20 cellular contexts compared by ENCODE assay signal in the genomic region with DNA sequence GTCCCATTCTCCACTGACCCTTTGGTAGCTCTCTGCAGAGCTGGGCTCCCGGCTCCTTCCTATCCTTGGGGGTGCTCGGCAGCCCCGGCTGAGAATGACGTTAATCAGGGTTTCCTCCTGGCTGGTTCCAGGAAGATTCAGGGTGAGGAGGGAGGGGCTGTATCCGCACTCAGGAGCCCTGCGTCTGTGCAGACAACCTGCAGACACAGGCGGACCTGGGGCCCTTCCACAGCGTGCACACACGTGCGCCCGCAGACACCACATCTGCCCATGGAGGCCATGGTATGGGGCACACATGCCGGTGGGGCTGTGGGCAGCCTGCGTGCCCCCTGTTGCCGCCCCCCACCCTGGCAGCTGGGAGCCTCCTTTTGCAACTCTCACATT.
A peak's percentile ranks its signal among the peaks of the same experiment; 100 is the strongest.
DNase-seq lines count a peak whose midpoint lies in the region; ATAC-seq, FAIRE-seq and TF ChIP-seq lines count a peak whose summit lies in the region.
"Had no signal": no experiment of that assay in that cellular context is flagged by ENCODE, and none has a peak within 500 bp of the region (broad histone marks: within the 10 kb centered on the region; RNA-seq: fewer than 3 reads in every experiment).

No MANE protein-coding gene starts in this region.

- H3K4me1 ChIP-seq in breast epithelium (peaks cover 8 to 19% of the 10 kb centered on the region in 2 donors), mammary epithelial cell (ENCODE audit: insufficient read depth, low read length) (peaks cover 7% of the 10 kb centered on the region), H1 (replicated peaks in 1 of 4; ENCODE audit: control insufficient read depth in 3 of 4, insufficient read depth in 4 of 4, low read length in 3 of 4) (peaks cover 0 to 3% (median 0%) of the 10 kb centered on the region in 4 experiments; a peak in 2 of 7 replicates), ovary (ENCODE audit: insufficient read depth) (peaks cover 18% of the 10 kb centered on the region), upper lobe of left lung (peaks cover 18 to 26% (median 24%) of the 10 kb centered on the region in 4 donors)

- no peak overlapping the region for H4K5ac ChIP-seq in H1 (ENCODE audit: insufficient read length, low read depth, low read length)

- H4K20me1 ChIP-seq in mammary epithelial cell (ENCODE audit: insufficient read depth, low read length) (no peaks in the 10 kb centered on the region), H1 (replicated peaks in 1 of 2; ENCODE audit: control insufficient read depth in 1 of 2, insufficient read depth in 2 of 2, low read length in 2 of 2) (no peaks in the 10 kb centered on the region)

- no peaks in the 10 kb centered on the region for H3K79me1 ChIP-seq in H1 (ENCODE audit: low read depth, low read length)

- H2BK120ac ChIP-seq in H1 (replicated peaks; ENCODE audit: low read depth, low read length): no peak overlapping the region

- H2BK5ac ChIP-seq in H1 (ENCODE audit: low read depth, low read length): no peak overlapping the region

- H3K18ac ChIP-seq in H1 (ENCODE audit: extremely low read depth, low read length): no peak overlapping the region

- no peak for FAIRE-seq in H1 (lab: Jason Lieb, UNC)
- FAIRE-seq: A204.1, urothelium cell line had no signal

- no peak overlapping the region for H3K9ac ChIP-seq in mammary epithelial cell (ENCODE audit: insufficient read depth, low read length)
- H3K9ac ChIP-seq in H1 (replicated peaks in 1 of 4; ENCODE audit: extremely low read depth in 1 of 4, low read depth in 3 of 4, low read length in 3 of 4): no peak overlapping the region

- WGBS in mammary epithelial cell (ENCODE audit: low coverage, missing lambda C conversion rate): 88% methylated on average over 8 of the region's 14 CpGs
- WGBS in H1 (ENCODE audit: extremely low coverage in 1 of 2, insufficient coverage in 1 of 2, insufficient read length in 1 of 2, insufficient replicate concordance in 2 of 2, low coverage in 1 of 2, low lambda C conversion rate in 2 of 2, missing lambda C conversion rate in 1 of 2), 2 experiments: 87% methylated on average over 14 of the region's 14 CpGs; no CpG with 5 or more reads in 1 of the 2 experiments
- 15 to 26% (median 16%) methylated on average over 12 to 14 of the region's 14 CpGs for WGBS in ovary, 3 donors
- 56 to 58% methylated on average over 6 to 14 of the region's 14 CpGs for WGBS in upper lobe of left lung, 2 donors

- H3K23me2 ChIP-seq in H1 (ENCODE audit: low read depth, low read length): no peaks in the 10 kb centered on the region

- in situ Hi-C loops in mammary epithelial cell (cut with MboI; ENCODE audit: low sequenced_read_pairs in 2 of 2): no loop called here

- H3K9me3 ChIP-seq in breast epithelium: no peaks in the 10 kb centered on the region
- H3K9me3 ChIP-seq in mammary epithelial cell (replicated peaks; ENCODE audit: insufficient read depth, low read length): no peaks in the 10 kb centered on the region
- no peaks in the 10 kb centered on the region for H3K9me3 ChIP-seq in H1 (ENCODE audit: insufficient read depth in 2 of 2, low read depth in 1 of 2, low read length in 1 of 2)
- no peaks in the 10 kb centered on the region for H3K9me3 ChIP-seq in ovary
- no peaks in the 10 kb centered on the region for H3K9me3 ChIP-seq in upper lobe of left lung

- TF ChIP-seq EP300 in H1 (IDR thresholded peaks at IDR 0.05; ENCODE audit: borderline replicate concordance in 1 of 2, low read depth in 2 of 2, low read length in 2 of 2) (no peak), ovary (IDR thresholded peaks at IDR 0.05) (no peak), upper lobe of left lung (IDR thresholded peaks at IDR 0.05) (no peak)

- CTCF ChIA-PET in mammary epithelial cell (lab: Charles Lee; ENCODE audit: low non-redundant PET): no interaction called here
- CTCF ChIA-PET in H1 (lab: Charles Lee; ENCODE audit: partially characterized antibody): interaction anchor here (1.1 kb wide), 1 partner anchor 13 kb away, joined by 3 read pairs; no protein-coding TSS in a partner anchor

- no peak overlapping the region for H3K23ac ChIP-seq in H1 (ENCODE audit: insufficient read length)

- no peak overlapping the region for H2BK15ac ChIP-seq in H1 (ENCODE audit: low read length)

- H3K79me2 ChIP-seq in mammary epithelial cell (ENCODE audit: insufficient read depth, low read length) (no peaks in the 10 kb centered on the region), H1 (ENCODE audit: control insufficient read depth in 1 of 2, insufficient read depth in 2 of 2, low read length in 2 of 2) (no peaks in the 10 kb centered on the region)

- H3K4me2 ChIP-seq in mammary epithelial cell (ENCODE audit: insufficient read depth, low read depth, low read length) (no peak overlapping the region), H1 (ENCODE audit: insufficient read depth in 1 of 2, low read depth in 2 of 2, low read length in 2 of 2) (no peak overlapping the region)

- H3K27ac ChIP-seq in breast epithelium (peak overlapping the region; percentile 60 to 77), mammary epithelial cell (ENCODE audit: insufficient read depth, low read depth, low read length) (no peak overlapping the region), H1 (ENCODE audit: low read depth, low read length) (no peak overlapping the region), ovary (peak overlapping the region; percentile 49 to 78), upper lobe of left lung (peak overlapping the region in 3 of 4 donors; percentile 6 to 77 (median 75))

- no peak overlapping the region for H2BK20ac ChIP-seq in H1 (ENCODE audit: low read length)

- TF ChIP-seq RAD21 in H1 (IDR thresholded peaks at IDR 0.05 in 1 of 2, conservative IDR thresholded peaks at IDR 0.05 in 1 of 2; ENCODE audit: low read depth in 2 of 2, low read length in 2 of 2): no peak

- no TSS peak for BruUV-seq in mammary epithelial cell (replicated peaks; lab: Mats Ljungman, UMichigan)

- intact Hi-C loops in breast epithelium (cut with DNase I; ENCODE audit: low total_unique reads) (no loop called here), mammary epithelial cell (cut with micrococcal nuclease) (loop anchor here (5.0 kb wide), 1 partner anchor 96 kb away; a partner anchor contains a TSS), ovary (cut with DNase I) (loop anchor here in 1 of 4 donors (10.0 kb wide), 1 partner anchor 64 kb away; no protein-coding TSS in a partner anchor)

- H3K27me3 ChIP-seq in breast epithelium (no peaks in the 10 kb centered on the region), mammary epithelial cell (ENCODE audit: insufficient read depth, low read length) (peaks cover 5% of the 10 kb centered on the region), H1 (replicated peaks in 1 of 4; ENCODE audit: control insufficient read depth in 3 of 4, extremely low read depth in 1 of 4, insufficient read depth in 3 of 4, low read length in 3 of 4) (no peaks in the 10 kb centered on the region; a peak in 1 of 7 replicates), ovary (no peaks in the 10 kb centered on the region), upper lobe of left lung (no peaks in the 10 kb centered on the region)

- POLR2A ChIA-PET in H1 (lab: Charles Lee; ENCODE audit: partially characterized antibody): no interaction called here

- no peak overlapping the region for H4K8ac ChIP-seq in H1 (ENCODE audit: extremely low read depth, insufficient read depth, low read length)

- H3K56ac ChIP-seq in H1 (replicated peaks; ENCODE audit: insufficient read length, low read depth, low read length): no peak overlapping the region

- H2AK5ac ChIP-seq in H1 (ENCODE audit: low read depth, low read length): no peak overlapping the region

- no peak overlapping the region for H2AFZ ChIP-seq in mammary epithelial cell (ENCODE audit: low read depth, low read length)
- H2AFZ ChIP-seq in H1 (ENCODE audit: low read length): no peak overlapping the region

- no peak for TF ChIP-seq CTCF in breast epithelium (IDR thresholded peaks at IDR 0.05)
- TF ChIP-seq CTCF in mammary epithelial cell (conservative IDR thresholded peaks at IDR 0.05 in 1 of 2, IDR thresholded peaks at IDR 0.05 in 1 of 2; ENCODE audit: extremely low read depth in 1 of 2, insufficient read depth in 1 of 2, low read depth in 1 of 2, low read length in 2 of 2): no peak
- TF ChIP-seq CTCF in H1 (IDR thresholded peaks at IDR 0.05; ENCODE audit: control extremely low read depth in 1 of 3, insufficient read depth in 1 of 3, low read depth in 1 of 3, low read length in 3 of 3): no peak
- no peak for TF ChIP-seq CTCF in ovary (IDR thresholded peaks at IDR 0.05)
- no peak for TF ChIP-seq CTCF in upper lobe of left lung (IDR thresholded peaks at IDR 0.05)

- no peak overlapping the region for H3K4ac ChIP-seq in H1 (replicated peaks; ENCODE audit: insufficient read length, low read depth, low read length)

- H4K91ac ChIP-seq in H1 (replicated peaks; ENCODE audit: insufficient read length, low read length): peak overlapping the region; percentile 74

- H2BK12ac ChIP-seq in H1 (ENCODE audit: low read depth, low read length): no peak overlapping the region

- peak overlapping the region in 1 of 3 donors; percentile 25 for H3K4me3 ChIP-seq in breast epithelium
- no peak overlapping the region for H3K4me3 ChIP-seq in mammary epithelial cell (replicated peaks in 1 of 3; ENCODE audit: insufficient read depth in 1 of 3, low read depth in 2 of 3, low read length in 3 of 3)
- H3K4me3 ChIP-seq in H1 (ENCODE audit: extremely low read depth in 1 of 4, insufficient read depth in 2 of 4, low read depth in 3 of 4, low read length in 4 of 4): no peak overlapping the region
- no peak overlapping the region for H3K4me3 ChIP-seq in ovary
- H3K4me3 ChIP-seq in upper lobe of left lung: no peak overlapping the region
- H3K4me3 ChIP-seq: lung had no signal

- no peak overlapping the region for H3K14ac ChIP-seq in H1 (ENCODE audit: insufficient read length)

- DNase-seq in breast epithelium (ENCODE audit: low spot score in 2 of 2) (no peak), mammary epithelial cell (no peak), H1 (ENCODE audit: low read depth in 1 of 2, low spot score in 2 of 2) (no peak), ovary (peak in 3 of 5 donors; percentile 50 to 67 (median 65)), upper lobe of left lung (peak in 1 of 2 donors; percentile 79), NCI-H1694 (lab: John Stamatoyannopoulos, UW) (no peak), C1 segment of cervical spinal cord (lab: John Stamatoyannopoulos, UW) (no peak)
- DNase-seq: activated CD4-positive, alpha-beta memory T cell treated with anti-CD3 and anti-CD28 coated beads, Interleukin-2, amount 10 ng/mL, durations not matched to agents 7 days and 5 days; activated naive CD4-positive, alpha-beta T cell; effector CD4-positive, alpha-beta T cell; HCEC 1CT; Kasumi-1; NCI-H2029 treated with DMSO at 0.1 percent for 48 hours; NCI-H510A; stimulated activated naive CD4-positive, alpha-beta T cell had no signal

- ATAC-seq in upper lobe of left lung (ENCODE audit: low FRiP score in 2 of 2) (no peak), HG03442 (IDR thresholded peaks at IDR 0.05; ENCODE audit: unreplicated experiment) (no peak)
- ATAC-seq: esophagus mucosa had no signal

- H3K36me3 ChIP-seq in breast epithelium (no peaks in the 10 kb centered on the region), mammary epithelial cell (ENCODE audit: insufficient read depth, low read length) (no peaks in the 10 kb centered on the region), H1 (ENCODE audit: control insufficient read depth in 2 of 4, insufficient read depth in 4 of 4, low read length in 3 of 4) (no peaks in the 10 kb centered on the region), ovary (no peaks in the 10 kb centered on the region), upper lobe of left lung (no peaks in the 10 kb centered on the region)

- dilution Hi-C loops in mammary epithelial cell (cut with HindIII; ENCODE audit: low sequenced_read_pairs): loop anchor here (5.0 kb wide), 1 partner anchor 96 kb away; a partner anchor contains a TSS

- no peak for TF ChIP-seq POLR2A in breast epithelium (IDR thresholded peaks at IDR 0.05)
- no peak for TF ChIP-seq POLR2A in H1 (IDR thresholded peaks at IDR 0.05; ENCODE audit: control extremely low read depth in 1 of 2, low read depth in 2 of 2, low read length in 2 of 2)
- TF ChIP-seq POLR2A in ovary (IDR thresholded peaks at IDR 0.05): no peak
- no peak for TF ChIP-seq POLR2A in upper lobe of left lung (IDR thresholded peaks at IDR 0.05)

Comparison
In these comparisons a context has a peak if more than half of its experiments do, and no peak if none do; other contexts are left out.
1. H3K27ac ChIP-seq: peak in breast epithelium (2 of 2), ovary (2 of 2) and upper lobe of left lung (3 of 4); none in mammary epithelial cell (single experiment) and H1 (single experiment).
2. DNase-seq: peak in ovary (3 of 5); none in breast epithelium (0 of 2), mammary epithelial cell (single experiment), H1 (0 of 2), NCI-H1694 (single experiment) and C1 segment of cervical spinal cord (0 of 14).